Comparison of ENCODE assay signal across 1 cellular context in the genomic region with DNA sequence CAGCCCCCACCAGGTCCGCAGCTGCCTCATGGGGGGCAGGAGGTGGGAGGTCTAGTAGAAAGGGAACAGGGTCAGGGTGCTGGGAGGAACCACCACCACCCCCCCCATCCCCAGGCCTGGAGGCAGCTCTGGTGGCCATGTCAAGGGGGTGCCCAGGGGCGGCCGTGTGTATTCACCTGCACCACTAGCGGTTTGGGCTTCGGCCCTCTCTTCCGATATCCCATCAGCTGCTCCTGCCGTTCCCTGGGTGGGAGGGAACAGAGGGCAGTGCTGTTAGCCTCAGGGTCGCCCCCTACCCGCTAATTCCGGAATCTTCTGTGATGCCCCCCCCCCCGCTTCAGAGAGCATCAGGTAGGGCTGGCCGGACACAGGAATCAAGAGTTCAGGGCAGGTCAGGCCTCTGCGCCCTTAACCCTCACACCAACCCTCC.
TF ChIP-seq lines count a peak whose summit lies in the region.

No MANE protein-coding gene starts in this region.

TF ChIP-seq in GM12878, 131 proteins besides CTCF, POLR2A, EP300 and RAD21:
- no peak for TF ChIP-seq SP1 (IDR thresholded peaks at IDR 0.05; ENCODE audit: low read depth, low read length)
- TF ChIP-seq CEBPZ (IDR thresholded peaks at IDR 0.05; ENCODE audit: low read depth, low read length) = no peak
- no peak for TF ChIP-seq CBX3 (IDR thresholded peaks at IDR 0.05; ENCODE audit: borderline replicate concordance, low read depth)
- TF ChIP-seq LARP7 (IDR thresholded peaks at IDR 0.05) = no peak
- TF ChIP-seq, protein P1, sequence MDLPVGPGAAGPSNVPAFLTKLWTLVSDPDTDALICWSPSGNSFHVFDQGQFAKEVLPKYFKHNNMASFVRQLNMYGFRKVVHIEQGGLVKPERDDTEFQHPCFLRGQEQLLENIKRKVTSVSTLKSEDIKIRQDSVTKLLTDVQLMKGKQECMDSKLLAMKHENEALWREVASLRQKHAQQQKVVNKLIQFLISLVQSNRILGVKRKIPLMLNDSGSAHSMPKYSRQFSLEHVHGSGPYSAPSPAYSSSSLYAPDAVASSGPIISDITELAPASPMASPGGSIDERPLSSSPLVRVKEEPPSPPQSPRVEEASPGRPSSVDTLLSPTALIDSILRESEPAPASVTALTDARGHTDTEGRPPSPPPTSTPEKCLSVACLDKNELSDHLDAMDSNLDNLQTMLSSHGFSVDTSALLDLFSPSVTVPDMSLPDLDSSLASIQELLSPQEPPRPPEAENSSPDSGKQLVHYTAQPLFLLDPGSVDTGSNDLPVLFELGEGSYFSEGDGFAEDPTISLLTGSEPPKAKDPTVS (IDR thresholded peaks at IDR 0.05; ENCODE audit: low read depth, low read length) = no peak
- no peak for TF ChIP-seq NFYA (IDR thresholded peaks at IDR 0.05; ENCODE audit: borderline replicate concordance, low read depth, low read length)
- TF ChIP-seq, protein P2, sequence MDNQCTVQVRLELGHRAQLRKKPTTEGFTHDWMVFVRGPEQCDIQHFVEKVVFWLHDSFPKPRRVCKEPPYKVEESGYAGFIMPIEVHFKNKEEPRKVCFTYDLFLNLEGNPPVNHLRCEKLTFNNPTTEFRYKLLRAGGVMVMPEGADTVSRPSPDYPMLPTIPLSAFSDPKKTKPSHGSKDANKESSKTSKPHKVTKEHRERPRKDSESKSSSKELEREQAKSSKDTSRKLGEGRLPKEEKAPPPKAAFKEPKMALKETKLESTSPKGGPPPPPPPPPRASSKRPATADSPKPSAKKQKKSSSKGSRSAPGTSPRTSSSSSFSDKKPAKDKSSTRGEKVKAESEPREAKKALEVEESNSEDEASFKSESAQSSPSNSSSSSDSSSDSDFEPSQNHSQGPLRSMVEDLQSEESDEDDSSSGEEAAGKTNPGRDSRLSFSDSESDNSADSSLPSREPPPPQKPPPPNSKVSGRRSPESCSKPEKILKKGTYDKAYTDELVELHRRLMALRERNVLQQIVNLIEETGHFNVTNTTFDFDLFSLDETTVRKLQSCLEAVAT (IDR thresholded peaks at IDR 0.05) = no peak
- no peak for TF ChIP-seq SPI1 (IDR thresholded peaks at IDR 0.05; ENCODE audit: borderline replicate concordance, insufficient read depth, low read depth, low read length)
- no peak for TF ChIP-seq ZNF274 (IDR thresholded peaks at IDR 0.05; ENCODE audit: insufficient read depth, insufficient read length)
